Comparison of ENCODE assay signal across 10 cellular contexts in genomic region chr22:45975266-45976161, GRCh38. TPM values are rescaled to one million over a fixed set of nuclear protein-coding genes. Genes with fewer than 3 reads are reported as not detected.
DNase-seq lines count a peak whose midpoint lies in the region; ATAC-seq and TF ChIP-seq lines count a peak whose summit lies in the region.
"Had no signal": no experiment of that assay in that cellular context is flagged by ENCODE, and none has a peak within 500 bp of the region (broad histone marks: within the 10 kb centered on the region; RNA-seq: fewer than 3 reads in every experiment).

No MANE protein-coding gene starts in this region.

- intact Hi-C loops in left ventricle myocardium inferior (cut with micrococcal nuclease), result no loop called here
- intact Hi-C loops in cardiac septum (cut with DNase I), result no loop called here
- intact Hi-C loops in activated CD4-positive, alpha-beta memory T cell treated with anti-CD3 and anti-CD28 coated beads for 36 hours (cut with micrococcal nuclease), result no loop called here

- 5 to 6% methylated on average over 7 to 35 of the region's 79 CpGs for WGBS in upper lobe of left lung, 2 donors

- H3K4me3 ChIP-seq in left ventricle myocardium inferior (peak overlapping the region; percentile 19), upper lobe of left lung (peak overlapping the region in 3 of 4 donors; percentile 49 to 53 (median 52))

- TF ChIP-seq CTCF in left ventricle myocardium inferior (IDR thresholded peaks at IDR 0.05; ENCODE audit: borderline replicate concordance), result no peak
- TF ChIP-seq CTCF in upper lobe of left lung (IDR thresholded peaks at IDR 0.05), result no peak

- H3K27ac Mint-ChIP-seq in activated T-helper 17 cell treated with anti-CD3 and anti-CD28 coated beads, Interleukin-2, amount 50 U/mL, for 72 hours, result no peak overlapping the region
- no peak overlapping the region for H3K27ac Mint-ChIP-seq in activated CD4-positive, alpha-beta memory T cell treated with anti-CD3 and anti-CD28 coated beads for 36 hours
- H3K27ac Mint-ChIP-seq: activated CD4-positive, alpha-beta T cell treated with anti-CD3 and anti-CD28 coated beads for 36 hours had no signal

- no peak for ATAC-seq in activated T-helper 17 cell treated with anti-CD3 and anti-CD28 coated beads, Interleukin-2, amount 50 U/mL, for 72 hours (replicated peaks)
- no peak for ATAC-seq in upper lobe of left lung (ENCODE audit: low FRiP score in 2 of 2)
- ATAC-seq: activated CD4-positive, alpha-beta T cell treated with anti-CD3 and anti-CD28 coated beads for 36 hours had no signal

- H3K4me1 ChIP-seq in left ventricle myocardium inferior, result peaks cover 55% of the 10 kb centered on the region
- peaks cover 42 to 77% (median 51%) of the 10 kb centered on the region in 4 donors for H3K4me1 ChIP-seq in upper lobe of left lung

- CTCF ChIA-PET in activated CD4-positive, alpha-beta memory T cell treated with anti-CD3 and anti-CD28 coated beads for 36 hours (lab: Charles Lee), result interaction anchor here (1.3 to 1.7 kb wide), 2 partner anchors 31 to 394 kb away, joined by 3 to 4 read pairs; no protein-coding TSS in a partner anchor

- H3K4me3 Mint-ChIP-seq in activated T-helper 17 cell treated with anti-CD3 and anti-CD28 coated beads, Interleukin-2, amount 50 U/mL, for 72 hours, result peak overlapping the region; percentile 40
- H3K4me3 Mint-ChIP-seq in activated CD4-positive, alpha-beta memory T cell treated with anti-CD3 and anti-CD28 coated beads for 36 hours, result no peak overlapping the region
- H3K4me3 Mint-ChIP-seq: activated CD4-positive, alpha-beta T cell treated with anti-CD3 and anti-CD28 coated beads for 36 hours had no signal

- POLR2A ChIA-PET in activated CD4-positive, alpha-beta memory T cell treated with anti-CD3 and anti-CD28 coated beads for 36 hours (lab: Charles Lee), result no interaction called here

- no peaks in the 10 kb centered on the region for H3K4me1 Mint-ChIP-seq in activated T-helper 17 cell treated with anti-CD3 and anti-CD28 coated beads, Interleukin-2, amount 50 U/mL, for 72 hours
- H3K4me1 Mint-ChIP-seq in activated CD4-positive, alpha-beta memory T cell treated with anti-CD3 and anti-CD28 coated beads for 36 hours (ENCODE audit: low read depth), result peaks cover 13% of the 10 kb centered on the region

- DNase-seq in left ventricle myocardium inferior (no peak), cardiac septum (ENCODE audit: low spot score) (no peak), islet precursor cell (peak; percentile 75), upper lobe of left lung (peak; percentile 53 to 86), AG20443 (ENCODE audit: low spot score) (no peak)
- DNase-seq in activated CD4-positive, alpha-beta memory T cell treated with anti-CD3 and anti-CD28 coated beads for 36 hours, result no peak
- no peak for DNase-seq in stimulated activated CD4-positive, alpha-beta T cell treated with anti-CD3 and anti-CD28 coated beads, Interleukin-12 subunit alpha, Interleukin-12 subunit beta, amount 100 ng/mL, for 4 hours
- DNase-seq: activated CD4-positive, alpha-beta T cell treated with anti-CD3 and anti-CD28 coated beads for 36 hours; stomach had no signal

- H3K27me3 ChIP-seq in left ventricle myocardium inferior (ENCODE audit: low read depth) (peaks cover 86% of the 10 kb centered on the region), upper lobe of left lung (peaks cover 0 to 76% (median 38%) of the 10 kb centered on the region in 4 donors)

- no peaks in the 10 kb centered on the region for H3K36me3 Mint-ChIP-seq in activated T-helper 17 cell treated with anti-CD3 and anti-CD28 coated beads, Interleukin-2, amount 50 U/mL, for 72 hours (ENCODE audit: low read depth)
- no peaks in the 10 kb centered on the region for H3K36me3 Mint-ChIP-seq in activated CD4-positive, alpha-beta memory T cell treated with anti-CD3 and anti-CD28 coated beads for 36 hours

- peaks cover 22% of the 10 kb centered on the region for H3K27me3 Mint-ChIP-seq in activated T-helper 17 cell treated with anti-CD3 and anti-CD28 coated beads, Interleukin-2, amount 50 U/mL, for 72 hours
- H3K27me3 Mint-ChIP-seq in activated CD4-positive, alpha-beta memory T cell treated with anti-CD3 and anti-CD28 coated beads for 36 hours, result peaks cover 46% of the 10 kb centered on the region

- H3K9me3 ChIP-seq in left ventricle myocardium inferior (replicated peaks) (no peaks in the 10 kb centered on the region), upper lobe of left lung (no peaks in the 10 kb centered on the region)
- H3K9me3 ChIP-seq: stomach had no signal

- no peak for TF ChIP-seq POLR2A in upper lobe of left lung (IDR thresholded peaks at IDR 0.05)

- no peaks in the 10 kb centered on the region for H3K36me3 ChIP-seq in left ventricle myocardium inferior
- no peaks in the 10 kb centered on the region for H3K36me3 ChIP-seq in upper lobe of left lung
- H3K36me3 ChIP-seq: stomach had no signal

- H3K27ac ChIP-seq in left ventricle myocardium inferior (replicated peaks) (no peak overlapping the region), upper lobe of left lung (peak overlapping the region in 2 of 4 donors; percentile 46 to 73)
- H3K27ac ChIP-seq: stomach had no signal

- no peaks in the 10 kb centered on the region for H3K9me3 Mint-ChIP-seq in activated T-helper 17 cell treated with anti-CD3 and anti-CD28 coated beads, Interleukin-2, amount 50 U/mL, for 72 hours
- no peaks in the 10 kb centered on the region for H3K9me3 Mint-ChIP-seq in activated CD4-positive, alpha-beta memory T cell treated with anti-CD3 and anti-CD28 coated beads for 36 hours

- TF ChIP-seq EP300 in upper lobe of left lung (IDR thresholded peaks at IDR 0.05), result no peak

RNA-seq across cellular contexts. Expression of gene WNT7B, which starts 1.4 kb away (rescaled TPM):
- not detected for total RNA-seq in left ventricle myocardium inferior
- total RNA-seq in cardiac septum, result not detected
- total RNA-seq in activated T-helper 17 cell treated with anti-CD3 and anti-CD28 coated beads, Interleukin-2, amount 50 U/mL, for 72 hours, result not detected
- total RNA-seq in upper lobe of left lung, result 10 to 100 TPM in 2 of 6 donors, 1 to 10 TPM in 4; 5.2 to 15.6 (median 8.8) TPM
- not detected for total RNA-seq in activated CD4-positive, alpha-beta memory T cell treated with anti-CD3 and anti-CD28 coated beads for 36 hours
- total RNA-seq: activated CD4-positive, alpha-beta T cell treated with anti-CD3 and anti-CD28 coated beads for 36 hours; stomach had no signal

Comparison
In these comparisons a context has a peak if more than half of its experiments do, and no peak if none do; other contexts are left out.
1. DNase-seq: peak in islet precursor cell (single experiment) and upper lobe of left lung (2 of 2); none in left ventricle myocardium inferior (single experiment), cardiac septum (single experiment), activated CD4-positive, alpha-beta memory T cell treated with anti-CD3 and anti-CD28 coated beads for 36 hours (single experiment), stimulated activated CD4-positive, alpha-beta T cell treated with anti-CD3 and anti-CD28 coated beads, Interleukin-12 subunit alpha, Interleukin-12 subunit beta, amount 100 ng/mL, for 4 hours (single experiment) and AG20443 (single experiment).